ENCODE assay signal across 13 cellular contexts in genomic region chr10:122050316-122050715, GRCh38.
"Had no signal": no experiment of that assay in that cellular context is flagged by ENCODE, and none has a peak within 500 bp of the region (broad histone marks: within the 10 kb centered on the region; RNA-seq: fewer than 3 reads in every experiment).

No MANE protein-coding gene starts in this region.

- H3K36me3 ChIP-seq: upper lobe of left lung had no signal

- H3K9me3 ChIP-seq: left ventricle myocardium inferior, upper lobe of left lung had no signal

- H3K27me3 ChIP-seq: upper lobe of left lung had no signal

- ATAC-seq: activated CD4-positive, CD25-positive, alpha-beta regulatory T cell treated with anti-CD3 and anti-CD28 coated beads, Interleukin-2, amount 50 U/mL, for 24 hours; activated naive CD8-positive, alpha-beta T cell treated with anti-CD3 and anti-CD28 coated beads, Interleukin-2, amount 50 U/mL, for 24 hours; activated T-helper 17 cell treated with anti-CD3 and anti-CD28 coated beads, Interleukin-2, amount 50 U/mL, for 72 hours had no signal

- H3K4me3 ChIP-seq: left ventricle myocardium inferior, upper lobe of left lung had no signal

- H3K27ac ChIP-seq: upper lobe of left lung had no signal

- DNase-seq: activated CD4-positive, alpha-beta T cell treated with anti-CD3 and anti-CD28 coated beads, Interleukin-2, amount 50 U/mL, for 4 hours; activated naive CD4-positive, alpha-beta T cell treated with Interleukin-2 at 50 U/mL for 16 hours; activated naive CD8-positive, alpha-beta T cell treated with anti-CD3 and anti-CD28 coated beads, Interleukin-2, amount 50 U/mL, for 24 hours; aorta; left ventricle myocardium inferior; nephron progenitor cell; stimulated activated CD4-positive, alpha-beta T cell treated with anti-CD3 and anti-CD28 coated beads, Interleukin-4, amount 100 ng/mL, for 24 hours; stimulated activated naive CD4-positive, alpha-beta T cell; T-helper 1 cell; T1000; upper lobe of left lung had no signal
